8 cellular contexts compared by ENCODE assay signal in genomic region chr12:108689314-108690190, GRCh38. TPM values are rescaled to one million over a fixed set of nuclear protein-coding genes. Genes with fewer than 3 reads are reported as not detected.
DNase-seq lines count a peak whose midpoint lies in the region; ATAC-seq, FAIRE-seq and TF ChIP-seq lines count a peak whose summit lies in the region.

No MANE protein-coding gene starts in this region.

- peak overlapping the region; percentile 92 for H3K4me2 ChIP-seq in A549

- CTCF ChIA-PET in A549 (lab: Yijun Ruan, JAX), result interaction anchor here (0.8 to 13.5 kb wide), 13 partner anchors 9 to 277 kb away, joined by 3 to 127 read pairs (median 4); no protein-coding TSS in a partner anchor

- no peaks in the 10 kb centered on the region for H3K27me3 ChIP-seq in SJSA1 (replicated peaks)
- no peaks in the 10 kb centered on the region for H3K27me3 ChIP-seq in mucosa of rectum (ENCODE audit: control insufficient read depth in 2 of 2, insufficient read depth in 2 of 2, low read length in 2 of 2)
- H3K27me3 ChIP-seq in transverse colon, result no peaks in the 10 kb centered on the region

- ATAC-seq in A549, result no peak
- no peak for ATAC-seq in central memory CD8-positive, alpha-beta T cell (replicated peaks; ENCODE audit: extremely low read depth, poor library complexity, severe bottlenecking)
- no peak for ATAC-seq in GM21619 (IDR thresholded peaks at IDR 0.05; ENCODE audit: unreplicated experiment)
- ATAC-seq in HG03378 (IDR thresholded peaks at IDR 0.05; ENCODE audit: unreplicated experiment), result no peak

- no peaks in the 10 kb centered on the region for H3K36me3 Mint-ChIP-seq in central memory CD8-positive, alpha-beta T cell (ENCODE audit: insufficient read depth)

- TF ChIP-seq CTCF in A549 (IDR thresholded peaks at IDR 0.05) (no peak; the same call in 2 of the 3 replicates), transverse colon (IDR thresholded peaks at IDR 0.05) (no peak)

- peak in 1 of 2 experiments; percentile 70 for DNase-seq in A549 (ENCODE audit: low read depth in 1 of 2, low spot score in 1 of 2)
- DNase-seq in H4 (ENCODE audit: low spot score), result peak; percentile 30
- DNase-seq in SJSA1 (ENCODE audit: low read depth in 1 of 2, low spot score in 2 of 2), result peak in 1 of 2 experiments; percentile 38
- DNase-seq in central memory CD8-positive, alpha-beta T cell (ENCODE audit: low spot score in 2 of 2), result no peak
- DNase-seq in transverse colon, result peak; percentile 27

- TF ChIP-seq EP300 in A549 (IDR thresholded peaks at IDR 0.05) (no peak), transverse colon (IDR thresholded peaks at IDR 0.05; ENCODE audit: low read depth) (no peak)

- POLR2A ChIA-PET in A549 (lab: Yijun Ruan, JAX), result no interaction called here

- H3K9ac ChIP-seq in mucosa of rectum (ENCODE audit: low read depth in 1 of 2, low read length in 2 of 2), result no peak overlapping the region

- H3K4me1 ChIP-seq in A549 (peaks cover 75% of the 10 kb centered on the region), SJSA1 (replicated peaks) (peaks cover 60% of the 10 kb centered on the region), mucosa of rectum (ENCODE audit: control insufficient read depth in 2 of 2, insufficient read depth in 2 of 2, low read length in 2 of 2) (peaks cover 11 to 26% of the 10 kb centered on the region in 2 donors), transverse colon (peaks cover 26 to 79% (median 56%) of the 10 kb centered on the region in 4 donors)

- FAIRE-seq in A549 (lab: Jason Lieb, UNC), result no peak

- H3K9me3 ChIP-seq in A549 (no peaks in the 10 kb centered on the region), SJSA1 (replicated peaks) (no peaks in the 10 kb centered on the region), mucosa of rectum (ENCODE audit: control insufficient read depth in 2 of 2, low read length in 2 of 2) (no peaks in the 10 kb centered on the region), transverse colon (no peaks in the 10 kb centered on the region)

- H3K4me3 Mint-ChIP-seq in central memory CD8-positive, alpha-beta T cell, result peak overlapping the region; percentile 39

- peak; percentile 47 to 50; a peak in 4 of 5 replicates for TF ChIP-seq RAD21 in A549 (conservative IDR thresholded peaks at IDR 0.05 in 1 of 2, IDR thresholded peaks at IDR 0.05 in 1 of 2)

- in situ Hi-C loops in transverse colon (cut with MboI; ENCODE audit: low pct_ligation_motif_present in 1 of 4, low pct_unique_long_range_greater_than_20kb in 1 of 4, low sequenced_read_pairs in 3 of 4), result no loop called here

- intact Hi-C loops in transverse colon (cut with DNase I; ENCODE audit: low total_unique reads), result no loop called here

- H3K4me3 ChIP-seq in A549, result no peak overlapping the region
- no peak overlapping the region for H3K4me3 ChIP-seq in SJSA1
- no peak overlapping the region for H3K4me3 ChIP-seq in mucosa of rectum (ENCODE audit: low read length in 2 of 2)
- H3K4me3 ChIP-seq in transverse colon, result peak overlapping the region in 1 of 4 donors; percentile 1

- H3K27me3 Mint-ChIP-seq in central memory CD8-positive, alpha-beta T cell, result no peaks in the 10 kb centered on the region

- WGBS in A549 (ENCODE audit: missing lambda C conversion rate), result 17% methylated on average over 7 of the region's 7 CpGs
- WGBS in transverse colon (ENCODE audit: low coverage in 1 of 2), 2 donors, result 28 to 35% methylated on average over 7 of the region's 7 CpGs

- H3K27ac Mint-ChIP-seq in central memory CD8-positive, alpha-beta T cell (ENCODE audit: low read depth), result peak overlapping the region; percentile 16

- TF ChIP-seq POLR2A in A549 (IDR thresholded peaks at IDR 0.05; ENCODE audit: low read length), result no peak
- TF ChIP-seq POLR2A in transverse colon (IDR thresholded peaks at IDR 0.05), result no peak

- peaks cover 16% of the 10 kb centered on the region; the same call in 1 of the 2 replicates for H3K36me3 ChIP-seq in SJSA1
- no peaks in the 10 kb centered on the region for H3K36me3 ChIP-seq in mucosa of rectum (ENCODE audit: control insufficient read depth in 2 of 2, insufficient read depth in 2 of 2, low read length in 2 of 2)
- no peaks in the 10 kb centered on the region for H3K36me3 ChIP-seq in transverse colon

- H3K27ac ChIP-seq in A549 (peak overlapping the region; percentile 91), SJSA1 (peak overlapping the region; percentile 19; the same call in 1 of the 2 replicates), mucosa of rectum (ENCODE audit: low read depth in 2 of 2, low read length in 2 of 2) (peak overlapping the region; percentile 90 to 91), transverse colon (peak overlapping the region; percentile 84 to 94 (median 88))

- peaks cover 32% of the 10 kb centered on the region for H3K4me1 Mint-ChIP-seq in central memory CD8-positive, alpha-beta T cell

- H3K9me3 Mint-ChIP-seq in central memory CD8-positive, alpha-beta T cell, result no peaks in the 10 kb centered on the region

TF ChIP-seq in A549, 52 proteins besides CTCF, POLR2A, EP300 and RAD21:
- TF ChIP-seq MAX (IDR thresholded peaks at IDR 0.05), result 0 out of 2 replicates have a peak, but pooled peaks have one; percentile 11
- peak; percentile 31; the same call in 2 of the 3 replicates for TF ChIP-seq SMC3 (IDR thresholded peaks at IDR 0.05)
- TF ChIP-seq, protein P1, sequence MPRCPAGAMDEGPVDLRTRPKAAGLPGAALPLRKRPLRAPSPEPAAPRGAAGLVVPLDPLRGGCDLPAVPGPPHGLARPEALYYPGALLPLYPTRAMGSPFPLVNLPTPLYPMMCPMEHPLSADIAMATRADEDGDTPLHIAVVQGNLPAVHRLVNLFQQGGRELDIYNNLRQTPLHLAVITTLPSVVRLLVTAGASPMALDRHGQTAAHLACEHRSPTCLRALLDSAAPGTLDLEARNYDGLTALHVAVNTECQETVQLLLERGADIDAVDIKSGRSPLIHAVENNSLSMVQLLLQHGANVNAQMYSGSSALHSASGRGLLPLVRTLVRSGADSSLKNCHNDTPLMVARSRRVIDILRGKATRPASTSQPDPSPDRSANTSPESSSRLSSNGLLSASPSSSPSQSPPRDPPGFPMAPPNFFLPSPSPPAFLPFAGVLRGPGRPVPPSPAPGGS (IDR thresholded peaks at IDR 0.05), result no peak

RNA-seq across cellular contexts. Expression of gene CORO1C, which starts 41.8 kb away (rescaled TPM):
- polyA plus RNA-seq in A549 (2011; rRNA removed), result 245 and 296 TPM in 2 replicates
- polyA plus RNA-seq in A549 (2012; cell fraction: cytosol; rRNA removed), result 158 and 173 TPM in 2 replicates
- 116 and 183 TPM in 2 replicates for polyA plus RNA-seq in A549 (2012; cell fraction: nucleus; rRNA removed)
- polyA plus RNA-seq in A549 (2017; fragmentation: RNase III; extraction: RNeasy Plus Mini Kit Qiagen cat#74134 plus additional on column Dnase treatment), result 165 to 189 TPM (median 166 TPM) in 3 replicates
- polyA minus RNA-seq in A549 (2011; rRNA and poly(A)+ RNA removed), result 601 and 684 TPM in 2 replicates
- total RNA-seq in H4 (2014; rRNA removed; shearing (Covaris generic)), result 49.5 and 57.7 TPM in 2 replicates
- 82.1 and 136 TPM in 2 replicates for total RNA-seq in SJSA1 (2014; rRNA removed; shearing (Covaris generic))
- 100 to 1,000 TPM in 3 of 4 donors, 10 to 100 TPM in 1; 68.1 to 153 (median 128) TPM for total RNA-seq in transverse colon

RNA-seq across cellular contexts. Expression of gene SELPLG, which starts 55.9 kb away (rescaled TPM):
- 0.17 and 0.24 TPM in 2 replicates for polyA plus RNA-seq in A549 (2011; rRNA removed)
- polyA plus RNA-seq in A549 (2012; cell fraction: cytosol; rRNA removed), result 0.30 and 0.49 TPM in 2 replicates
- 1.2 and 1.3 TPM in 2 replicates for polyA plus RNA-seq in A549 (2012; cell fraction: nucleus; rRNA removed)
- 0.43 to 0.67 TPM (median 0.65 TPM) in 3 replicates for polyA plus RNA-seq in A549 (2017; fragmentation: RNase III; extraction: RNeasy Plus Mini Kit Qiagen cat#74134 plus additional on column Dnase treatment)
- polyA minus RNA-seq in A549 (2011; rRNA and poly(A)+ RNA removed), result 0.19 TPM in 1 of 2 replicates, not detected in the other
- 2.8 and 3.4 TPM in 2 replicates for total RNA-seq in H4 (2014; rRNA removed; shearing (Covaris generic))
- total RNA-seq in SJSA1 (2014; rRNA removed; shearing (Covaris generic)), result 2.1 and 2.9 TPM in 2 replicates
- total RNA-seq in transverse colon, result 1 to 10 TPM; 1.6 to 9.4 (median 3.6) TPM

Comparison
In these comparisons a context has a peak if more than half of its experiments do, and no peak if none do; other contexts are left out.
1. DNase-seq: peak in H4 (single experiment) and transverse colon (single experiment); none in central memory CD8-positive, alpha-beta T cell (0 of 2).
2. H3K27ac ChIP-seq: peak in every context shown above with its lines; median percentile 91 in A549; 90 in mucosa of rectum; 88 in transverse colon; 19 in SJSA1.